Comparison of ENCODE assay signal across 23 cellular contexts in genomic region chr3:37016903-37017302, GRCh38.
"Had no signal": no experiment of that assay in that cellular context is flagged by ENCODE, and none has a peak within 500 bp of the region (broad histone marks: within the 10 kb centered on the region; RNA-seq: fewer than 3 reads in every experiment).

No MANE protein-coding gene starts in this region.

- DNase-seq: IMR-90, Karpas-422, KG1, MG63, NCI-H1092 treated with DMSO at 0.1 percent for 48 hours, NCI-H1436, NCI-H187, NCI-H2029, NCI-H2081 treated with DMSO at 0.1 percent for 48 hours, NCI-H2171, NCI-H226, NCI-H446, NCI-H510A, NCI-H524 treated with DMSO at 0.1 percent for 48 hours, NCI-H69, NCI-H774, PC-3, SIG-M5 had no signal

- H3K4me3 ChIP-seq: MG63, SJSA1, SK-N-MC had no signal

- H3K4me1 ChIP-seq: SJSA1 had no signal

- H3K9me3 ChIP-seq: MG63, SJSA1 had no signal

- H3K27me3 ChIP-seq: MG63, SJSA1 had no signal

- ATAC-seq: HepG2, Panc1, PC-3 had no signal

- H3K27ac ChIP-seq: RWPE1, SJSA1, SK-N-MC had no signal
